ENCODE assay signal across 30 cellular contexts in genomic region chr6:43541774-43542471, GRCh38. TPM values are rescaled to one million over a fixed set of nuclear protein-coding genes. Genes with fewer than 3 reads are reported as not detected.
DNase-seq lines count a peak whose midpoint lies in the region; ATAC-seq, FAIRE-seq and TF ChIP-seq lines count a peak whose summit lies in the region.
"Had no signal": no experiment of that assay in that cellular context is flagged by ENCODE, and none has a peak within 500 bp of the region (broad histone marks: within the 10 kb centered on the region; RNA-seq: fewer than 3 reads in every experiment).

No MANE protein-coding gene starts in this region.

- H4K20me1 ChIP-seq in GM12878 (ENCODE audit: control insufficient read depth, insufficient read depth): peaks cover 2% of the 10 kb centered on the region; the same call in 1 of the 2 replicates

- POLR2A ChIA-PET in GM10248 (lab: Yijun Ruan, JAX) (interaction anchor here (0.6 kb wide), 1 partner anchor 368 kb away, joined by 4 read pairs; no protein-coding TSS in a partner anchor), GM12878 (lab: Charles Lee) (interaction anchor here (0.6 kb wide), 1 partner anchor 956 kb away, joined by 3 read pairs; no protein-coding TSS in a partner anchor)

- ATAC-seq in GM18498 (IDR thresholded peaks at IDR 0.05; ENCODE audit: unreplicated experiment): peak; percentile 51
- peak; percentile 64 for ATAC-seq in GM21619 (IDR thresholded peaks at IDR 0.05; ENCODE audit: unreplicated experiment)
- ATAC-seq in GM12878: peak; percentile 85
- ATAC-seq: psoas muscle; stimulated activated effector memory CD8-positive, alpha-beta T cell treated with anti-CD3 and anti-CD28 coated beads, Interleukin-12 subunit alpha, Interleukin-12 subunit beta, amount 100 ng/mL, for 72 hours; upper lobe of right lung had no signal

- H3K4me2 ChIP-seq in GM12878 (ENCODE audit: control insufficient read depth, insufficient read depth): no peak overlapping the region
- H3K4me2 ChIP-seq: BLaER1 treated with 17β-estradiol and CSF1 and Interleukin-3, amounts not matched to agents 10 nM and 100 nM; KMS-11 had no signal

- SMC1A ChIA-PET in GM12878 (lab: Charles Lee; ENCODE audit: uncharacterized antibody, unreplicated experiment): interaction anchor here (0.7 kb wide), 1 partner anchor 158 kb away, joined by 4 read pairs; no protein-coding TSS in a partner anchor

- no peak for TF ChIP-seq RAD21 in GM12878 (IDR thresholded peaks at IDR 0.05; ENCODE audit: insufficient read depth, low read depth, low read length)

- no peak overlapping the region for H3K9ac ChIP-seq in GM12878 (ENCODE audit: control insufficient read depth, insufficient read depth, low read length)
- H3K9ac ChIP-seq: BLaER1 treated with 17β-estradiol and CSF1 and Interleukin-3, amounts not matched to agents 10 nM and 100 nM; KMS-11 had no signal

- RAD21 ChIA-PET in GM12878 (lab: Charles Lee; ENCODE audit: unreplicated experiment): interaction anchor here (1.3 kb wide), 1 partner anchor 29 kb away, joined by 4 read pairs; no protein-coding TSS in a partner anchor

- H3K4me1 ChIP-seq in GM12878 (ENCODE audit: control insufficient read depth, insufficient read depth, low read length): peaks cover 8% of the 10 kb centered on the region
- H3K4me1 ChIP-seq: BLaER1 treated with 17β-estradiol and CSF1 and Interleukin-3, amounts not matched to agents 10 nM and 100 nM; left ventricle myocardium inferior; psoas muscle; sigmoid colon; suprapubic skin; upper lobe of right lung had no signal

- TF ChIP-seq POLR2A in GM12878 (IDR thresholded peaks at IDR 0.05; ENCODE audit: low read depth, low read length): no peak

- TF ChIP-seq CTCF in GM10248 (IDR thresholded peaks at IDR 0.05; ENCODE audit: control extremely low read depth, extremely low read depth, low read depth, missing control alignments) (no peak), GM12878 (IDR thresholded peaks at IDR 0.05 in 2 of 3, conservative IDR thresholded peaks at IDR 0.05 in 1 of 3; ENCODE audit: control insufficient read depth in 2 of 3, extremely low read depth in 1 of 3, insufficient read depth in 1 of 3, low read depth in 3 of 3, low read length in 3 of 3) (no peak)

- no peaks in the 10 kb centered on the region for H3K27me3 ChIP-seq in GM12878 (replicated peaks in 1 of 2; ENCODE audit: control insufficient read depth in 2 of 2, insufficient read depth in 2 of 2, low read length in 1 of 2)
- H3K27me3 ChIP-seq: BLaER1 treated with 17β-estradiol and CSF1 and Interleukin-3, amounts not matched to agents 10 nM and 100 nM; sigmoid colon; suprapubic skin; upper lobe of right lung had no signal

- 42% methylated on average over 8 of the region's 8 CpGs for WGBS in GM12878 (ENCODE audit: insufficient coverage, insufficient replicate concordance, low lambda C conversion rate, missing lambda C conversion rate)

- no peak overlapping the region for H2AFZ ChIP-seq in GM12878 (ENCODE audit: control insufficient read depth, low read depth, low read length)

- DNase-seq in GM10248 (ENCODE audit: extremely low spot score) (peak; percentile 28), GM12878 (ENCODE audit: low read depth, low spot score) (no peak), RKO (ENCODE audit: low spot score) (no peak), T-helper 9 cell (no peak), COLO829 (ENCODE audit: low spot score) (no peak)
- DNase-seq: activated CD4-positive, CD25-positive, alpha-beta regulatory T cell treated with anti-CD3 and anti-CD28 coated beads, Interleukin-2, amount 50 U/mL, for 72 hours; activated naive CD4-positive, alpha-beta T cell treated with anti-CD3 and anti-CD28 coated beads, Interleukin-2, amount 10 ng/mL, durations not matched to agents 7 days and 5 days; amygdala; DMS79; effector CD4-positive, alpha-beta T cell; GDM1; GOT3; left ventricle myocardium inferior; NCI-H1417 treated with DMSO at 0.1 percent for 48 hours; NCI-H2081 treated with DMSO at 0.1 percent for 48 hours; NCI-H345; psoas muscle; sigmoid colon; stimulated activated CD4-positive, alpha-beta T cell treated with anti-CD3 and anti-CD28 coated beads, Interleukin-4, amount 100 ng/mL, for 24 hours; T-helper 1 cell; upper lobe of right lung had no signal

- peaks cover 6 to 24% of the 10 kb centered on the region in 2 experiments for H3K36me3 ChIP-seq in GM12878 (ENCODE audit: control insufficient read depth in 2 of 2, insufficient read depth in 2 of 2, low read length in 1 of 2)

- H3K9me3 ChIP-seq in GM12878 (replicated peaks; ENCODE audit: control insufficient read depth, insufficient read depth, low read length): no peaks in the 10 kb centered on the region
- H3K9me3 ChIP-seq: BLaER1 treated with 17β-estradiol and CSF1 and Interleukin-3, amounts not matched to agents 10 nM and 100 nM; left ventricle myocardium inferior; psoas muscle; sigmoid colon; suprapubic skin; upper lobe of right lung had no signal

- no peaks in the 10 kb centered on the region for H3K79me2 ChIP-seq in GM12878 (ENCODE audit: control insufficient read depth, insufficient read depth, low read length)

- FAIRE-seq in GM12878 (lab: Jason Lieb, UNC): peak; percentile 78
- FAIRE-seq: colon had no signal

- no peak overlapping the region for H3K4me3 ChIP-seq in GM12878
- H3K4me3 ChIP-seq: BLaER1 treated with 17β-estradiol and CSF1 and Interleukin-3, amounts not matched to agents 10 nM and 100 nM; left ventricle myocardium inferior; psoas muscle; sigmoid colon; suprapubic skin; upper lobe of right lung had no signal

- in situ Hi-C loops in GM12878 (cut with MboI): no loop called here

- TF ChIP-seq EP300 in GM12878 (IDR thresholded peaks at IDR 0.05; ENCODE audit: borderline replicate concordance in 1 of 2, control insufficient read depth in 1 of 2, low read depth in 2 of 2, low read length in 2 of 2): no peak

- TSS peak; percentile 24 for BruUV-seq in GM12878 (replicated peaks; lab: Mats Ljungman, UMichigan)

- intact Hi-C loops in GM12878 (cut with micrococcal nuclease; ENCODE audit: unreplicated experiment): no loop called here

- H3K27ac ChIP-seq in GM12878 (ENCODE audit: control insufficient read depth, insufficient read depth): no peak overlapping the region
- H3K27ac ChIP-seq: BLaER1 treated with 17β-estradiol and CSF1 and Interleukin-3, amounts not matched to agents 10 nM and 100 nM; epithelial cell of prostate; KMS-11; left ventricle myocardium inferior; psoas muscle; RWPE1; sigmoid colon; suprapubic skin; upper lobe of right lung had no signal

- CTCF ChIA-PET in GM10248 (lab: Yijun Ruan, JAX) (interaction anchor here (1.3 kb wide), 1 partner anchor 35 kb away, joined by 4 read pairs; no protein-coding TSS in a partner anchor), GM12878 (lab: Yijun Ruan, JAX) (interaction anchor here (1.0 to 1.3 kb wide), 3 partner anchors 10 to 183 kb away, joined by 3 to 4 read pairs (median 4); no protein-coding TSS in a partner anchor)

RNA-seq across cellular contexts. Expression of gene POLR1C, which starts 25.0 kb away (rescaled TPM):
- total RNA-seq in GM12878 (2013; cell fraction: nucleolus; rRNA removed): 64.7 and 70.1 TPM in 2 replicates
- total RNA-seq in GM12878 (2014; rRNA removed) (40.0 and 42.8 TPM in 2 replicates), GM12878 (2014; rRNA removed; fragmentation: Illumina TruSeq; extraction: Trizol) (39.0 and 40.7 TPM in 2 replicates), GM12878 (2021) (48.9 and 51.2 TPM in 2 replicates)
- 46.5 TPM for polyA plus RNA-seq in GM12878 (2011; ENCODE audit: low read depth)
- polyA plus RNA-seq in GM12878 (2011; rRNA removed) (93.5 and 108 TPM in 2 replicates), GM12878 (2014; fragmentation: Illumina TruSeq; extraction: Trizol) (63.9 and 96.9 TPM in 2 replicates), GM12878 (2014; fragmentation: Nextera tagmentation; extraction: Ambion mirVana) (100 to 1,000 TPM; 164 to 180 TPM), GM12878 (2014; rRNA removed) (51.2 and 53.9 TPM in 2 replicates), GM12878 (2016; fragmentation: Nextera tagmentation; extraction: Ambion mirVana) (10 to 100 TPM; 68.5 to 72.1 TPM)
- polyA plus RNA-seq in GM12878 (2011; cell fraction: cytosol; rRNA removed): 73.3 and 83.3 TPM in 2 replicates
- polyA plus RNA-seq in GM12878 (2011; cell fraction: nucleus; rRNA removed): 116 and 136 TPM in 2 replicates
- 43.7 and 55.9 TPM in 2 replicates for polyA plus RNA-seq in GM12878 (2012)
- 63.9 and 89.8 TPM in 2 replicates for polyA minus RNA-seq in GM12878 (2011; rRNA and poly(A)+ RNA removed)
- polyA minus RNA-seq in GM12878 (2011; cell fraction: cytosol; rRNA and poly(A)+ RNA removed): 14.0 and 19.0 TPM in 2 replicates
- polyA minus RNA-seq in GM12878 (2011; cell fraction: nucleus; rRNA and poly(A)+ RNA removed): 19.8 and 20.5 TPM in 2 replicates

RNA-seq across cellular contexts. Expression of gene YIPF3, which starts 25.2 kb away (rescaled TPM):
- total RNA-seq in GM12878 (2013; cell fraction: nucleolus; rRNA removed): 44.9 and 46.2 TPM in 2 replicates
- 45.0 and 46.5 TPM in 2 replicates for total RNA-seq in GM12878 (2014; rRNA removed)
- total RNA-seq in GM12878 (2014; rRNA removed; fragmentation: Illumina TruSeq; extraction: Trizol): 20.2 and 20.5 TPM in 2 replicates
- total RNA-seq in GM12878 (2021): 43.0 and 47.6 TPM in 2 replicates
- 29.7 TPM for polyA plus RNA-seq in GM12878 (2011; ENCODE audit: low read depth)
- polyA plus RNA-seq in GM12878 (2011; rRNA removed): 38.2 and 88.8 TPM in 2 replicates
- polyA plus RNA-seq in GM12878 (2011; cell fraction: cytosol; rRNA removed): 59.6 and 67.2 TPM in 2 replicates
- polyA plus RNA-seq in GM12878 (2011; cell fraction: nucleus; rRNA removed): 129 and 158 TPM in 2 replicates
- 48.1 and 48.5 TPM in 2 replicates for polyA plus RNA-seq in GM12878 (2012)
- 33.5 and 42.4 TPM in 2 replicates for polyA plus RNA-seq in GM12878 (2014; fragmentation: Illumina TruSeq; extraction: Trizol)
- 10 to 100 TPM; 25.0 to 29.8 TPM for polyA plus RNA-seq in GM12878 (2014; fragmentation: Nextera tagmentation; extraction: Ambion mirVana)
- 36.6 and 44.3 TPM in 2 replicates for polyA plus RNA-seq in GM12878 (2014; rRNA removed)
- 10 to 100 TPM; 60.4 TPM for polyA plus RNA-seq in GM12878 (2016; fragmentation: Nextera tagmentation; extraction: Ambion mirVana)
- 80.2 and 138 TPM in 2 replicates for polyA minus RNA-seq in GM12878 (2011; rRNA and poly(A)+ RNA removed)
- polyA minus RNA-seq in GM12878 (2011; cell fraction: cytosol; rRNA and poly(A)+ RNA removed): 14.8 and 20.0 TPM in 2 replicates
- polyA minus RNA-seq in GM12878 (2011; cell fraction: nucleus; rRNA and poly(A)+ RNA removed): 35.5 and 44.6 TPM in 2 replicates

RNA-seq across cellular contexts. Expression of gene LRRC73, which starts 31.8 kb away (rescaled TPM):
- total RNA-seq in GM12878 (2013; cell fraction: nucleolus; rRNA removed): 0.23 and 0.51 TPM in 2 replicates
- total RNA-seq in GM12878 (2014; rRNA removed): not detected in 2 replicates
- not detected in 2 replicates for total RNA-seq in GM12878 (2014; rRNA removed; fragmentation: Illumina TruSeq; extraction: Trizol)
- total RNA-seq in GM12878 (2021): 0.13 and 0.19 TPM in 2 replicates
- polyA plus RNA-seq in GM12878 (2011; ENCODE audit: low read depth): not detected
- polyA plus RNA-seq in GM12878 (2011; rRNA removed): not detected in 2 replicates
- 0.03 TPM in 2 replicates for polyA plus RNA-seq in GM12878 (2011; cell fraction: cytosol; rRNA removed)
- 0.09 and 0.15 TPM in 2 replicates for polyA plus RNA-seq in GM12878 (2011; cell fraction: nucleus; rRNA removed)
- not detected in 2 replicates for polyA plus RNA-seq in GM12878 (2012)
- polyA plus RNA-seq in GM12878 (2014; fragmentation: Illumina TruSeq; extraction: Trizol): not detected in 2 replicates
- not detected for polyA plus RNA-seq in GM12878 (2014; fragmentation: Nextera tagmentation; extraction: Ambion mirVana)
- polyA plus RNA-seq in GM12878 (2014; rRNA removed): 0.09 TPM in 1 of 2 replicates, not detected in the other
- polyA plus RNA-seq in GM12878 (2016; fragmentation: Nextera tagmentation; extraction: Ambion mirVana): not detected
- 0.15 TPM in 1 of 2 replicates, not detected in the other for polyA minus RNA-seq in GM12878 (2011; rRNA and poly(A)+ RNA removed)
- polyA minus RNA-seq in GM12878 (2011; cell fraction: cytosol; rRNA and poly(A)+ RNA removed): not detected in 2 replicates
- 0.60 and 0.86 TPM in 2 replicates for polyA minus RNA-seq in GM12878 (2011; cell fraction: nucleus; rRNA and poly(A)+ RNA removed)

RNA-seq across cellular contexts. Expression of gene XPO5, which starts 33.9 kb away (rescaled TPM):
- 100 and 112 TPM in 2 replicates for total RNA-seq in GM12878 (2013; cell fraction: nucleolus; rRNA removed)
- total RNA-seq in GM12878 (2014; rRNA removed) (42.1 and 55.9 TPM in 2 replicates), GM12878 (2014; rRNA removed; fragmentation: Illumina TruSeq; extraction: Trizol) (33.3 and 34.3 TPM in 2 replicates), GM12878 (2021) (56.9 and 76.0 TPM in 2 replicates)
- polyA plus RNA-seq in GM12878 (2011; ENCODE audit: low read depth): 25.1 TPM
- polyA plus RNA-seq in GM12878 (2011; rRNA removed) (56.8 and 68.5 TPM in 2 replicates), GM12878 (2014; fragmentation: Illumina TruSeq; extraction: Trizol) (40.2 and 48.0 TPM in 2 replicates), GM12878 (2014; fragmentation: Nextera tagmentation; extraction: Ambion mirVana) (10 to 100 TPM; 11.3 to 21.7 TPM), GM12878 (2014; rRNA removed) (41.0 and 41.1 TPM in 2 replicates), GM12878 (2016; fragmentation: Nextera tagmentation; extraction: Ambion mirVana) (10 to 100 TPM; 38.2 to 49.6 TPM)
- 59.5 and 68.4 TPM in 2 replicates for polyA plus RNA-seq in GM12878 (2011; cell fraction: cytosol; rRNA removed)
- 79.3 and 85.6 TPM in 2 replicates for polyA plus RNA-seq in GM12878 (2011; cell fraction: nucleus; rRNA removed)
- 22.9 and 24.5 TPM in 2 replicates for polyA plus RNA-seq in GM12878 (2012)
- 68.9 and 82.4 TPM in 2 replicates for polyA minus RNA-seq in GM12878 (2011; rRNA and poly(A)+ RNA removed)
- polyA minus RNA-seq in GM12878 (2011; cell fraction: cytosol; rRNA and poly(A)+ RNA removed): 20.8 and 31.5 TPM in 2 replicates
- polyA minus RNA-seq in GM12878 (2011; cell fraction: nucleus; rRNA and poly(A)+ RNA removed): 46.1 and 87.2 TPM in 2 replicates

RNA-seq across cellular contexts. Expression of gene POLH, which starts 34.1 kb away (rescaled TPM):
- 40.6 and 43.4 TPM in 2 replicates for total RNA-seq in GM12878 (2013; cell fraction: nucleolus; rRNA removed)
- total RNA-seq in GM12878 (2014; rRNA removed) (16.5 and 17.8 TPM in 2 replicates), GM12878 (2014; rRNA removed; fragmentation: Illumina TruSeq; extraction: Trizol) (16.2 and 17.7 TPM in 2 replicates), GM12878 (2021) (22.8 and 28.0 TPM in 2 replicates)
- polyA plus RNA-seq in GM12878 (2011; ENCODE audit: low read depth): 9.5 TPM
- polyA plus RNA-seq in GM12878 (2011; rRNA removed) (33.6 and 43.4 TPM in 2 replicates), GM12878 (2014; fragmentation: Illumina TruSeq; extraction: Trizol) (19.6 and 19.7 TPM in 2 replicates), GM12878 (2014; fragmentation: Nextera tagmentation; extraction: Ambion mirVana) (1 to 10 TPM; 5.5 to 6.3 TPM), GM12878 (2014; rRNA removed) (12.3 and 13.1 TPM in 2 replicates), GM12878 (2016; fragmentation: Nextera tagmentation; extraction: Ambion mirVana) (10 to 100 TPM; 23.5 to 26.0 TPM)
- polyA plus RNA-seq in GM12878 (2011; cell fraction: cytosol; rRNA removed): 21.8 and 23.6 TPM in 2 replicates
- 20.7 and 24.0 TPM in 2 replicates for polyA plus RNA-seq in GM12878 (2011; cell fraction: nucleus; rRNA removed)
- polyA plus RNA-seq in GM12878 (2012): 13.1 and 17.4 TPM in 2 replicates
- polyA minus RNA-seq in GM12878 (2011; rRNA and poly(A)+ RNA removed): 40.4 and 72.2 TPM in 2 replicates
- polyA minus RNA-seq in GM12878 (2011; cell fraction: cytosol; rRNA and poly(A)+ RNA removed): 9.9 and 18.2 TPM in 2 replicates
- polyA minus RNA-seq in GM12878 (2011; cell fraction: nucleus; rRNA and poly(A)+ RNA removed): 12.9 and 18.7 TPM in 2 replicates
